In genomic region chr2:197171582-197171981, GRCh38 we compare ENCODE assay signal across 19 cellular contexts.
"Had no signal": no experiment of that assay in that cellular context is flagged by ENCODE, and none has a peak within 500 bp of the region (broad histone marks: within the 10 kb centered on the region; RNA-seq: fewer than 3 reads in every experiment).

No MANE protein-coding gene starts in this region.

- H3K36me3 Mint-ChIP-seq: brain had no signal

- H3K4me3 Mint-ChIP-seq: brain had no signal

- H3K27me3 ChIP-seq: colonic mucosa, ovary, right lobe of liver, stomach, testis, upper lobe of right lung had no signal

- H3K9me3 ChIP-seq: colonic mucosa, ovary, right lobe of liver, stomach, testis, upper lobe of right lung had no signal

- H3K27me3 Mint-ChIP-seq: brain had no signal

- H3K4me3 ChIP-seq: colonic mucosa, ovary, right lobe of liver, smooth muscle cell, stomach, testis, upper lobe of right lung had no signal

- ATAC-seq: right lobe of liver, SK-N-SH treated with all-trans-retinoic acid at 6 μM for 48 hours, upper lobe of right lung had no signal

- H3K36me3 ChIP-seq: colonic mucosa, ovary, right lobe of liver, stomach, upper lobe of right lung had no signal

- H3K27ac Mint-ChIP-seq: brain had no signal

- H3K4me1 ChIP-seq: colonic mucosa, testis had no signal

- DNase-seq: activated CD4-positive, alpha-beta T cell treated with anti-CD3 and anti-CD28 coated beads for 48 hours; activated CD8-positive, alpha-beta memory T cell treated with anti-CD3 and anti-CD28 coated beads for 24 hours; activated naive CD4-positive, alpha-beta T cell treated with anti-CD3 and anti-CD28 coated beads, Interleukin-2, amount 50 U/mL, for 16 hours; amygdala; central memory CD4-positive, alpha-beta T cell; colonic mucosa; foreskin melanocyte; head of caudate nucleus; mesendoderm; ovary; right lobe of liver; stimulated activated CD4-positive, alpha-beta T cell treated with anti-CD3 and anti-CD28 coated beads, Interleukin-4, amount 100 ng/mL, for 4 hours; stimulated activated CD8-positive, alpha-beta memory T cell treated with anti-CD3 and anti-CD28 coated beads, Interleukin-4, amount 100 ng/mL, for 48 hours; stomach; testis; upper lobe of right lung had no signal

- H3K9me3 Mint-ChIP-seq: brain had no signal

- H3K27ac ChIP-seq: colonic mucosa, ovary, right lobe of liver, stomach, testis, upper lobe of right lung had no signal
